In genomic region chr10:77305650-77306632, GRCh38 we compare ENCODE assay signal across 22 cellular contexts.
DNase-seq lines count a peak whose midpoint lies in the region; ATAC-seq and TF ChIP-seq lines count a peak whose summit lies in the region.
"Had no signal": no experiment of that assay in that cellular context is flagged by ENCODE, and none has a peak within 500 bp of the region (broad histone marks: within the 10 kb centered on the region; RNA-seq: fewer than 3 reads in every experiment).

No MANE protein-coding gene starts in this region.

- CTCF ChIA-PET in HEK293 (lab: Yijun Ruan, JAX): interaction anchor here (1.0 to 1.3 kb wide), 3 partner anchors 9 to 55 kb away, joined by 3 to 6 read pairs (median 4); no protein-coding TSS in a partner anchor
- CTCF ChIA-PET in SK-N-SH (lab: Yijun Ruan, JAX): interaction anchor here (1.4 to 1.6 kb wide), 3 partner anchors 9 to 406 kb away, joined by 3 to 4 read pairs (median 4); no protein-coding TSS in a partner anchor

- no peaks in the 10 kb centered on the region for H3K79me2 ChIP-seq in SK-N-SH (ENCODE audit: insufficient read depth)

- H3K27ac ChIP-seq in HEK293 (ENCODE audit: extremely low read depth, low read depth, low read length) (peak overlapping the region; percentile 68), SK-N-SH (ENCODE audit: low read depth in 2 of 2, low read length in 1 of 2) (no peak overlapping the region)
- H3K27ac ChIP-seq: epithelial cell of prostate, pancreas, thoracic aorta had no signal

- H3K27me3 ChIP-seq in SK-N-SH (ENCODE audit: insufficient read depth): no peaks in the 10 kb centered on the region
- H3K27me3 ChIP-seq: pancreas had no signal

- no peak overlapping the region for H3K4me3 ChIP-seq in HEK293 (ENCODE audit: low read depth, low read length)
- no peak overlapping the region for H3K4me3 ChIP-seq in SK-N-SH (ENCODE audit: low read depth in 2 of 2, low read length in 1 of 2)
- H3K4me3 ChIP-seq: pancreas, thoracic aorta had no signal

- no peak for ATAC-seq in HG02885 (IDR thresholded peaks at IDR 0.05; ENCODE audit: poor library complexity, unreplicated experiment)
- no peak for ATAC-seq in GM18519 (IDR thresholded peaks at IDR 0.05; ENCODE audit: low FRiP score, unreplicated experiment)
- ATAC-seq: naive thymus-derived CD8-positive, alpha-beta T cell; pancreas; stimulated activated naive B cell treated with anti-CD40 and anti-IgM and Interleukin-4, amounts not matched to agents 10 μg/mL and 1 μg/mL and 100 μg/mL, for 72 hours had no signal

- TF ChIP-seq EP300 in SK-N-SH (IDR thresholded peaks at IDR 0.05; ENCODE audit: borderline replicate concordance in 1 of 2, low read depth in 1 of 2, low read length in 1 of 2): no peak

- POLR2A ChIA-PET in HEK293 (lab: Yijun Ruan, JAX) (no interaction called here), SK-N-SH (lab: Yijun Ruan, JAX) (no interaction called here)

- no peaks in the 10 kb centered on the region for H3K36me3 ChIP-seq in HEK293 (ENCODE audit: control insufficient read depth in 2 of 2, insufficient read depth in 1 of 2, low read length in 2 of 2)
- no peaks in the 10 kb centered on the region for H3K36me3 ChIP-seq in SK-N-SH (replicated peaks in 1 of 2; ENCODE audit: control insufficient read depth in 1 of 2, insufficient read depth in 2 of 2, low read length in 1 of 2)
- H3K36me3 ChIP-seq: pancreas, thoracic aorta had no signal

- no peaks in the 10 kb centered on the region for H3K9me2 ChIP-seq in SK-N-SH

- no peak for TF ChIP-seq CTCF in HEK293 (tag by site-specific recombination; IDR thresholded peaks at IDR 0.05)
- no peak for TF ChIP-seq CTCF in SK-N-SH (IDR thresholded peaks at IDR 0.05)

- WGBS in SK-N-SH (ENCODE audit: low lambda C conversion rate): 75% methylated on average over 3 of the region's 3 CpGs

- H3K4me1 ChIP-seq in HEK293 (ENCODE audit: control insufficient read depth, insufficient read depth, low read length) (peaks cover 21% of the 10 kb centered on the region), SK-N-SH (ENCODE audit: control insufficient read depth in 1 of 2, insufficient read depth in 2 of 2, low read depth in 1 of 2, low read length in 1 of 2) (peaks cover 7 to 10% of the 10 kb centered on the region in 2 experiments)
- H3K4me1 ChIP-seq: pancreas had no signal

- no peak for TF ChIP-seq RAD21 in SK-N-SH (IDR thresholded peaks at IDR 0.05; ENCODE audit: low read length)

- DNase-seq in AG08396 (ENCODE audit: low spot score): peak; percentile 41
- no peak for DNase-seq in SK-N-SH
- DNase-seq in hepatic stellate cell (ENCODE audit: low spot score): peak; percentile 57
- DNase-seq in pons (ENCODE audit: low spot score): no peak
- no peak for DNase-seq in HT-29 (ENCODE audit: low spot score)
- DNase-seq: activated CD4-positive, alpha-beta memory T cell treated with anti-CD3 and anti-CD28 coated beads, Interleukin-2, amount 10 ng/mL, durations not matched to agents 7 days and 5 days; activated naive CD4-positive, alpha-beta T cell; activated T-cell treated with anti-CD3 and anti-CD28 coated beads, Interleukin-2, amount 50 U/mL, for 1 hour; amygdala; CD8-positive, alpha-beta memory T cell; H9; naive thymus-derived CD8-positive, alpha-beta T cell; NCI-H1694 treated with DMSO at 0.1 percent for 48 hours; NCI-H2227 treated with DMSO at 0.1 percent for 48 hours; NK-92 treated with Interleukin-12 subunit alpha and Interleukin-12 subunit beta, amount 100 ng/mL, for 24 hours; pancreas; stimulated activated naive B cell treated with anti-CD40 and anti-IgM and Interleukin-4, amounts not matched to agents 10 μg/mL and 1 μg/mL and 100 μg/mL, for 72 hours had no signal

- no peak overlapping the region for H2AFZ ChIP-seq in SK-N-SH (ENCODE audit: low read depth)

- H3F3A ChIP-seq in SK-N-SH (replicated peaks; ENCODE audit: insufficient read depth): peaks cover 16% of the 10 kb centered on the region

- H3K9ac ChIP-seq in SK-N-SH: no peak overlapping the region

- no peaks in the 10 kb centered on the region for H4K20me1 ChIP-seq in SK-N-SH (ENCODE audit: insufficient read depth)

- H3K4me2 ChIP-seq in SK-N-SH: peak overlapping the region; percentile 29; the same call in 1 of the 2 replicates

- H3K9me3 ChIP-seq in HEK293 (ENCODE audit: control insufficient read depth, insufficient read depth, low read depth, low read length) (no peaks in the 10 kb centered on the region), SK-N-SH (no peaks in the 10 kb centered on the region)
- H3K9me3 ChIP-seq: pancreas, thoracic aorta had no signal

TF ChIP-seq in HEK293, 187 proteins besides CTCF, POLR2A, EP300 and RAD21 (continues in another document):
- TF ChIP-seq ZSCAN5A (tag by site-specific recombination; IDR thresholded peaks at IDR 0.05) (no peak), OSR2 (tag by site-specific recombination; IDR thresholded peaks at IDR 0.05) (peak; percentile 96), IKZF3 (tag by site-specific recombination; IDR thresholded peaks at IDR 0.05) (peak; percentile 98), ZNF580 (tag by site-specific recombination; IDR thresholded peaks at IDR 0.05) (peak; percentile 95), PRDM6 (tag by site-specific recombination; IDR thresholded peaks at IDR 0.05) (peak; percentile 97), ZBTB1 (tag by site-specific recombination; IDR thresholded peaks at IDR 0.05) (peak; percentile 87), OVOL3 (tag by site-specific recombination; IDR thresholded peaks at IDR 0.05) (peak; percentile 94), ZNF2 (tag by site-specific recombination; IDR thresholded peaks at IDR 0.05) (0 out of 2 replicates have a peak, but pooled peaks have one; percentile 46)

TF ChIP-seq in SK-N-SH, 30 proteins besides CTCF, POLR2A, EP300 and RAD21:
- no peak for TF ChIP-seq RCOR1 (IDR thresholded peaks at IDR 0.05; ENCODE audit: low read length)
- TF ChIP-seq JUND (IDR thresholded peaks at IDR 0.05): no peak
- TF ChIP-seq FOXJ3 (CRISPR knock-in tag; IDR thresholded peaks at IDR 0.05): no peak
- no peak for TF ChIP-seq MEF2A (IDR thresholded peaks at IDR 0.05; ENCODE audit: borderline replicate concordance, low read depth)
- TF ChIP-seq, protein P1, sequence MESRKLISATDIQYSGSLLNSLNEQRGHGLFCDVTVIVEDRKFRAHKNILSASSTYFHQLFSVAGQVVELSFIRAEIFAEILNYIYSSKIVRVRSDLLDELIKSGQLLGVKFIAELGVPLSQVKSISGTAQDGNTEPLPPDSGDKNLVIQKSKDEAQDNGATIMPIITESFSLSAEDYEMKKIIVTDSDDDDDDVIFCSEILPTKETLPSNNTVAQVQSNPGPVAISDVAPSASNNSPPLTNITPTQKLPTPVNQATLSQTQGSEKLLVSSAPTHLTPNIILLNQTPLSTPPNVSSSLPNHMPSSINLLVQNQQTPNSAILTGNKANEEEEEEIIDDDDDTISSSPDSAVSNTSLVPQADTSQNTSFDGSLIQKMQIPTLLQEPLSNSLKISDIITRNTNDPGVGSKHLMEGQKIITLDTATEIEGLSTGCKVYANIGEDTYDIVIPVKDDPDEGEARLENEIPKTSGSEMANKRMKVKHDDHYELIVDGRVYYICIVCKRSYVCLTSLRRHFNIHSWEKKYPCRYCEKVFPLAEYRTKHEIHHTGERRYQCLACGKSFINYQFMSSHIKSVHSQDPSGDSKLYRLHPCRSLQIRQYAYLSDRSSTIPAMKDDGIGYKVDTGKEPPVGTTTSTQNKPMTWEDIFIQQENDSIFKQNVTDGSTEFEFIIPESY (IDR thresholded peaks at IDR 0.05; ENCODE audit: borderline replicate concordance, low read depth): no peak
- TF ChIP-seq EZH2phosphoT487 (IDR thresholded peaks at IDR 0.05; ENCODE audit: borderline replicate concordance, low read depth): no peak
- TF ChIP-seq GATA2 (CRISPR knock-in tag; IDR thresholded peaks at IDR 0.05): no peak
- TF ChIP-seq RFX5 (IDR thresholded peaks at IDR 0.05; ENCODE audit: low read length): no peak
- TF ChIP-seq SIN3A (IDR thresholded peaks at IDR 0.05; ENCODE audit: borderline replicate concordance, low read depth, low read length): no peak
- TF ChIP-seq CHD2 (IDR thresholded peaks at IDR 0.05; ENCODE audit: low read length, partially characterized antibody): no peak
- TF ChIP-seq SMC3 (IDR thresholded peaks at IDR 0.05; ENCODE audit: low read depth, low read length): no peak
- TF ChIP-seq USF1 (IDR thresholded peaks at IDR 0.05; ENCODE audit: borderline replicate concordance, low read depth): no peak

Comparison
In these comparisons a context has a peak if more than half of its experiments do, and no peak if none do; other contexts are left out.
1. DNase-seq: peak in AG08396 (single experiment) and hepatic stellate cell (single experiment); none in SK-N-SH (single experiment), pons (single experiment) and HT-29 (single experiment).